In genomic region chr2:41142463-41142862, GRCh38 we compare ENCODE assay signal across 1 cellular context.
TF ChIP-seq lines count a peak whose summit lies in the region.

No MANE protein-coding gene starts in this region.

TF ChIP-seq in HepG2, 621 proteins besides CTCF, POLR2A, EP300 and RAD21 (continued from another document):
- TF ChIP-seq MTA1 (CRISPR knock-in tag; IDR thresholded peaks at IDR 0.05; ENCODE audit: borderline replicate concordance) (no peak), BCL6 (CRISPR knock-in tag; IDR thresholded peaks at IDR 0.05) (0 out of 2 replicates have a peak, but pooled peaks have one; percentile 38), ZBTB7A (CRISPR knock-in tag; IDR thresholded peaks at IDR 0.05) (no peak), KIAA2018 (CRISPR knock-in tag; IDR thresholded peaks at IDR 0.05; ENCODE audit: borderline replicate concordance) (no peak), ZHX1 (CRISPR knock-in tag; IDR thresholded peaks at IDR 0.05; ENCODE audit: low read depth) (no peak), ZNF709 (CRISPR knock-in tag; IDR thresholded peaks at IDR 0.05) (no peak), AHDC1 (CRISPR knock-in tag; IDR thresholded peaks at IDR 0.05; ENCODE audit: borderline replicate concordance) (peak; percentile 42; the same call in 1 of the 2 replicates), ZNF747 (CRISPR knock-in tag; IDR thresholded peaks at IDR 0.05; ENCODE audit: borderline replicate concordance) (0 out of 2 replicates have a peak, but pooled peaks have one; percentile 24), SALL1 (CRISPR knock-in tag; IDR thresholded peaks at IDR 0.05) (peak; percentile 60)
